1 cellular context compared by ENCODE assay signal in the genomic region with DNA sequence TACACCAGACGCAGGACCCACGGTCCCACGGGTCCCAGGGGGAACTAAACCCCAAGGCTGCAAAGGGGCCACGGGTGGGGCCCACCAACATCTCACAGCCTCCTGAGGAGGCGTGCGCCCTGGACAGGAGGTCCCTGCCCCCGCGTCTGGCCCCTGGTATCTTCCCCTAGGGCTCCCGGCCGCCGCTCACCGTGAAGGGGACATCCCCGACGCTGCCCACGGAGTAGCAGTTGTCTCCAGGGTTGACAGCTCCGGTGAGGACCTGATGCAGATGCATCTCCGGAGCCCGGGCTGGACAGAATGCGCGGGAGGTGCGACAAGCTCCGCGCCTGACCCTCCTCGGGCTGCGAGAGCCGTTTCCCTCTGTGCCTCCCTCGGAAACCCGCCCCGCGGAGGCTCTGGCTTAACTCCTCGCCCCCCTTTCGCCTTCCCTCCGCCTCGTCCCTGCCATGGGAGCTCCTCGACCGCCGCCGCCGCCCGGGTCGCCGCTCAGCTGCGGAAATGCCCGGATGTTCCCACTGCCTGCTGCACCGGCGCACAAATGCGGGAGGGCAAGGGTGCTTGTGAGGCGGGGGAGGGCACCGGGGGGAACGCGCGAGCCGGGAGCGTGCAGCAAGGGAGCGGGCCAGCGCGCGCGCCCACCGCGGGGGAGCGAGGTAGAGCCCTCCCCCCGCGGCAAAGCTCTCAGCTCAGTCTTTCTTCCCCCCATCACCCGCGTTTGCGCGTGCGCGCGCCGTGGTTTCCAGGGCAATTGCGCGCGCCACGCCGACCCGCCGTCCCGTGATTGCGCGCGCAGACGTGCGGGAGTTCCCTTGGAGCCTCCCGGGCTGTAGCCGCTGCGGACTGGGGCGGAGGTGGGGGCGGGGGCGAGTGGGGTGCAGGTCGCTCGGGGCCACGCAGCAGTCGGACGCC.
TF ChIP-seq lines count a peak whose summit lies in the region.

A gene with protein sequence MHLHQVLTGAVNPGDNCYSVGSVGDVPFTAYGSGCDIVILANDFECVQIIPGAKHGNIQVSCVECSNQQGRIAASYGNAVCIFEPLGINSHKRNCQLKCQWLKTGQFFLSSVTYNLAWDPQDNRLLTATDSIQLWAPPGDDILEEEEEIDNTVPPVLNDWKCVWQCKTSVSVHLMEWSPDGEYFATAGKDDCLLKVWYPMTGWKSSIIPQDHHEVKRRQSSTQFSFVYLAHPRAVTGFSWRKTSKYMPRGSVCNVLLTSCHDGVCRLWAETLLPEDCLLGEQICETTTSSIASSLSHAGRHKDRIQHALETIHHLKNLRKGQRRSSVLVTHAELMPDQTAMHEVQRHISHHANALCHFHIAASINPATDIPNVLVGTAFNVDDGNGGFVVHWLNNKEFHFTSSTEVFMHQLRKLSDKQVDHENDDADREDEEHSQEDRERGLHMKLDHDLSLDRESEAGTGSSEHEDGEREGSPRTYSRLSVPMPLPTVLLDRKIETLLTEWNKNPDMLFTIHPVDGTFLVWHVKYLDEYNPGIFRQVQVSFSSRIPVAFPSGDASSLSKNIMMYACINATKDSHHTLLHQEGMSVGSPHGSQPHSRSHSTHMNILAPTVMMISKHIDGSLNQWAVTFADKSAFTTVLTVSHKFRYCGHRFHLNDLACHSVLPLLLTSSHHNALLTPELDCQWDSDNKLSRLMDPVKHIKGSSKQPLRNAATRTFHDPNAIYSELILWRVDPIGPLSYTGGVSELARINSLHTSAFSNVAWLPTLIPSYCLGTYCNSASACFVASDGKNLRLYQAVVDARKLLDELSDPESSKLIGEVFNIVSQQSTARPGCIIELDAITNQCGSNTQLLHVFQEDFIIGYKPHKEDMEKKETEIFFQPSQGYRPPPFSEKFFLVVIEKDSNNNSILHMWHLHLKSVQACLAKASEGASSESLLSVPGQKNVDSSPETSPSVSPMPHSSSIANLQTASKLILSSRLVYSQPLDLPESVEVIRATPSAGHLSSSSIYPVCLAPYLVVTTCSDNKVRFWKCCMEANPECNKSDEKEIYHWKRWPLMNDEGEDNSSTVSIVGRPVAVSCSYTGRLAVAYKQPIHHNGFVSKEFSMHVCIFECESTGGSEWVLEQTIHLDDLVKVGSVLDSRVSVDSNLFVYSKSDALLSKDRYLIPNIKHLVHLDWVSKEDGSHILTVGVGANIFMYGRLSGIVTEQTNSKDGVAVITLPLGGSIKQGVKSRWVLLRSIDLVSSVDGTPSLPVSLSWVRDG (N-terminal part only) (minus strand): TSS at position 503 of the 912 bp plus-strand sequence. CDS start 226 bp downstream, at position 277.

TF ChIP-seq in HepG2, 621 proteins besides CTCF, POLR2A, EP300 and RAD21 (continues in another document):
- TF ChIP-seq ZNF124 (CRISPR knock-in tag; IDR thresholded peaks at IDR 0.05) (no peak), PHF8 (CRISPR knock-in tag; IDR thresholded peaks at IDR 0.05) (peak; percentile 77), JUNB (CRISPR knock-in tag; IDR thresholded peaks at IDR 0.05; ENCODE audit: borderline replicate concordance) (no peak), ZNF274 (CRISPR knock-in tag; IDR thresholded peaks at IDR 0.05) (0 out of 2 replicates have a peak, but pooled peaks have one; percentile 40), PHF20 (CRISPR knock-in tag; IDR thresholded peaks at IDR 0.05) (0 out of 2 replicates have a peak, but pooled peaks have one; percentile 17), MXD4 (CRISPR knock-in tag; IDR thresholded peaks at IDR 0.05) (no peak; the same call in 1 of the 2 replicates), ZNF781 (CRISPR knock-in tag; IDR thresholded peaks at IDR 0.05; ENCODE audit: borderline replicate concordance, not compliant biosample characterization) (no peak), RFXAP (CRISPR knock-in tag; IDR thresholded peaks at IDR 0.05; ENCODE audit: borderline replicate concordance) (0 out of 2 replicates have a peak, but pooled peaks have one; percentile 47), ZNF776 (CRISPR knock-in tag; IDR thresholded peaks at IDR 0.05) (peak; percentile 34; the same call in 1 of the 2 replicates), ZNF761 (CRISPR knock-in tag; conservative IDR thresholded peaks at IDR 0.05) (peak; percentile 77; the same call in 1 of the 2 replicates), ZNF616 (CRISPR knock-in tag; IDR thresholded peaks at IDR 0.05; ENCODE audit: low read depth) (no peak), ZNF652 (CRISPR knock-in tag; IDR thresholded peaks at IDR 0.05; ENCODE audit: borderline replicate concordance, low read depth) (peak; percentile 83), GATAD2A (CRISPR knock-in tag; IDR thresholded peaks at IDR 0.05) (0 out of 2 replicates have a peak, but pooled peaks have one; percentile 7), ZNF263 (CRISPR knock-in tag; IDR thresholded peaks at IDR 0.05) (no peak), KDM5B (CRISPR knock-in tag; IDR thresholded peaks at IDR 0.05; ENCODE audit: borderline replicate concordance) (peak; percentile 34; the same call in 1 of the 2 replicates), DR1 (CRISPR knock-in tag; IDR thresholded peaks at IDR 0.05) (peak; percentile 18; the same call in 1 of the 2 replicates)
- TF ChIP-seq, protein P1, sequence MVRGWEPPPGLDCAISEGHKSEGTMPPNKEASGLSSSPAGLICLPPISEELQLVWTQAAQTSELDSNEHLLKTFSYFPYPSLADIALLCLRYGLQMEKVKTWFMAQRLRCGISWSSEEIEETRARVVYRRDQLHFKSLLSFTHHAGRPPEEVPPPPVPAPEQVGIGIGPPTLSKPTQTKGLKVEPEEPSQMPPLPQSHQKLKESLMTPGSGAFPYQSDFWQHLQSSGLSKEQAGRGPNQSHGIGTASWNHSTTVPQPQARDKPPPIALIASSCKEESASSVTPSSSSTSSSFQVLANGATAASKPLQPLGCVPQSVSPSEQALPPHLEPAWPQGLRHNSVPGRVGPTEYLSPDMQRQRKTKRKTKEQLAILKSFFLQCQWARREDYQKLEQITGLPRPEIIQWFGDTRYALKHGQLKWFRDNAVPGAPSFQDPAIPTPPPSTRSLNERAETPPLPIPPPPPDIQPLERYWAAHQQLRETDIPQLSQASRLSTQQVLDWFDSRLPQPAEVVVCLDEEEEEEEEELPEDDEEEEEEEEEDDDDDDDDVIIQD (CRISPR knock-in tag; IDR thresholded peaks at IDR 0.05; ENCODE audit: low read depth), result 0 out of 2 replicates have a peak, but pooled peaks have one; percentile 11
- TF ChIP-seq, protein P2, sequence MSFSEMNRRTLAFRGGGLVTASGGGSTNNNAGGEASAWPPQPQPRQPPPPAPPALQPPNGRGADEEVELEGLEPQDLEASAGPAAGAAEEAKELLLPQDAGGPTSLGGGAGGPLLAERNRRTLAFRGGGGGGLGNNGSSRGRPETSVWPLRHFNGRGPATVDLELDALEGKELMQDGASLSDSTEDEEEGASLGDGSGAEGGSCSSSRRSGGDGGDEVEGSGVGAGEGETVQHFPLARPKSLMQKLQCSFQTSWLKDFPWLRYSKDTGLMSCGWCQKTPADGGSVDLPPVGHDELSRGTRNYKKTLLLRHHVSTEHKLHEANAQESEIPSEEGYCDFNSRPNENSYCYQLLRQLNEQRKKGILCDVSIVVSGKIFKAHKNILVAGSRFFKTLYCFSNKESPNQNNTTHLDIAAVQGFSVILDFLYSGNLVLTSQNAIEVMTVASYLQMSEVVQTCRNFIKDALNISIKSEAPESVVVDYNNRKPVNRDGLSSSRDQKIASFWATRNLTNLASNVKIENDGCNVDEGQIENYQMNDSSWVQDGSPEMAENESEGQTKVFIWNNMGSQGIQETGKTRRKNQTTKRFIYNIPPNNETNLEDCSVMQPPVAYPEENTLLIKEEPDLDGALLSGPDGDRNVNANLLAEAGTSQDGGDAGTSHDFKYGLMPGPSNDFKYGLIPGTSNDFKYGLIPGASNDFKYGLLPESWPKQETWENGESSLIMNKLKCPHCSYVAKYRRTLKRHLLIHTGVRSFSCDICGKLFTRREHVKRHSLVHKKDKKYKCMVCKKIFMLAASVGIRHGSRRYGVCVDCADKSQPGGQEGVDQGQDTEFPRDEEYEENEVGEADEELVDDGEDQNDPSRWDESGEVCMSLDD (CRISPR knock-in tag; IDR thresholded peaks at IDR 0.05; ENCODE audit: borderline replicate concordance), result 0 out of 2 replicates have a peak, but pooled peaks have one; percentile 41
- TF ChIP-seq, protein P3, sequence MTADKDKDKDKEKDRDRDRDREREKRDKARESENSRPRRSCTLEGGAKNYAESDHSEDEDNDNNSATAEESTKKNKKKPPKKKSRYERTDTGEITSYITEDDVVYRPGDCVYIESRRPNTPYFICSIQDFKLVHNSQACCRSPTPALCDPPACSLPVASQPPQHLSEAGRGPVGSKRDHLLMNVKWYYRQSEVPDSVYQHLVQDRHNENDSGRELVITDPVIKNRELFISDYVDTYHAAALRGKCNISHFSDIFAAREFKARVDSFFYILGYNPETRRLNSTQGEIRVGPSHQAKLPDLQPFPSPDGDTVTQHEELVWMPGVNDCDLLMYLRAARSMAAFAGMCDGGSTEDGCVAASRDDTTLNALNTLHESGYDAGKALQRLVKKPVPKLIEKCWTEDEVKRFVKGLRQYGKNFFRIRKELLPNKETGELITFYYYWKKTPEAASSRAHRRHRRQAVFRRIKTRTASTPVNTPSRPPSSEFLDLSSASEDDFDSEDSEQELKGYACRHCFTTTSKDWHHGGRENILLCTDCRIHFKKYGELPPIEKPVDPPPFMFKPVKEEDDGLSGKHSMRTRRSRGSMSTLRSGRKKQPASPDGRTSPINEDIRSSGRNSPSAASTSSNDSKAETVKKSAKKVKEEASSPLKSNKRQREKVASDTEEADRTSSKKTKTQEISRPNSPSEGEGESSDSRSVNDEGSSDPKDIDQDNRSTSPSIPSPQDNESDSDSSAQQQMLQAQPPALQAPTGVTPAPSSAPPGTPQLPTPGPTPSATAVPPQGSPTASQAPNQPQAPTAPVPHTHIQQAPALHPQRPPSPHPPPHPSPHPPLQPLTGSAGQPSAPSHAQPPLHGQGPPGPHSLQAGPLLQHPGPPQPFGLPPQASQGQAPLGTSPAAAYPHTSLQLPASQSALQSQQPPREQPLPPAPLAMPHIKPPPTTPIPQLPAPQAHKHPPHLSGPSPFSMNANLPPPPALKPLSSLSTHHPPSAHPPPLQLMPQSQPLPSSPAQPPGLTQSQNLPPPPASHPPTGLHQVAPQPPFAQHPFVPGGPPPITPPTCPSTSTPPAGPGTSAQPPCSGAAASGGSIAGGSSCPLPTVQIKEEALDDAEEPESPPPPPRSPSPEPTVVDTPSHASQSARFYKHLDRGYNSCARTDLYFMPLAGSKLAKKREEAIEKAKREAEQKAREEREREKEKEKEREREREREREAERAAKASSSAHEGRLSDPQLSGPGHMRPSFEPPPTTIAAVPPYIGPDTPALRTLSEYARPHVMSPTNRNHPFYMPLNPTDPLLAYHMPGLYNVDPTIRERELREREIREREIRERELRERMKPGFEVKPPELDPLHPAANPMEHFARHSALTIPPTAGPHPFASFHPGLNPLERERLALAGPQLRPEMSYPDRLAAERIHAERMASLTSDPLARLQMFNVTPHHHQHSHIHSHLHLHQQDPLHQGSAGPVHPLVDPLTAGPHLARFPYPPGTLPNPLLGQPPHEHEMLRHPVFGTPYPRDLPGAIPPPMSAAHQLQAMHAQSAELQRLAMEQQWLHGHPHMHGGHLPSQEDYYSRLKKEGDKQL (CRISPR knock-in tag; IDR thresholded peaks at IDR 0.05; ENCODE audit: low read depth), result no peak
- TF ChIP-seq, protein P4, sequence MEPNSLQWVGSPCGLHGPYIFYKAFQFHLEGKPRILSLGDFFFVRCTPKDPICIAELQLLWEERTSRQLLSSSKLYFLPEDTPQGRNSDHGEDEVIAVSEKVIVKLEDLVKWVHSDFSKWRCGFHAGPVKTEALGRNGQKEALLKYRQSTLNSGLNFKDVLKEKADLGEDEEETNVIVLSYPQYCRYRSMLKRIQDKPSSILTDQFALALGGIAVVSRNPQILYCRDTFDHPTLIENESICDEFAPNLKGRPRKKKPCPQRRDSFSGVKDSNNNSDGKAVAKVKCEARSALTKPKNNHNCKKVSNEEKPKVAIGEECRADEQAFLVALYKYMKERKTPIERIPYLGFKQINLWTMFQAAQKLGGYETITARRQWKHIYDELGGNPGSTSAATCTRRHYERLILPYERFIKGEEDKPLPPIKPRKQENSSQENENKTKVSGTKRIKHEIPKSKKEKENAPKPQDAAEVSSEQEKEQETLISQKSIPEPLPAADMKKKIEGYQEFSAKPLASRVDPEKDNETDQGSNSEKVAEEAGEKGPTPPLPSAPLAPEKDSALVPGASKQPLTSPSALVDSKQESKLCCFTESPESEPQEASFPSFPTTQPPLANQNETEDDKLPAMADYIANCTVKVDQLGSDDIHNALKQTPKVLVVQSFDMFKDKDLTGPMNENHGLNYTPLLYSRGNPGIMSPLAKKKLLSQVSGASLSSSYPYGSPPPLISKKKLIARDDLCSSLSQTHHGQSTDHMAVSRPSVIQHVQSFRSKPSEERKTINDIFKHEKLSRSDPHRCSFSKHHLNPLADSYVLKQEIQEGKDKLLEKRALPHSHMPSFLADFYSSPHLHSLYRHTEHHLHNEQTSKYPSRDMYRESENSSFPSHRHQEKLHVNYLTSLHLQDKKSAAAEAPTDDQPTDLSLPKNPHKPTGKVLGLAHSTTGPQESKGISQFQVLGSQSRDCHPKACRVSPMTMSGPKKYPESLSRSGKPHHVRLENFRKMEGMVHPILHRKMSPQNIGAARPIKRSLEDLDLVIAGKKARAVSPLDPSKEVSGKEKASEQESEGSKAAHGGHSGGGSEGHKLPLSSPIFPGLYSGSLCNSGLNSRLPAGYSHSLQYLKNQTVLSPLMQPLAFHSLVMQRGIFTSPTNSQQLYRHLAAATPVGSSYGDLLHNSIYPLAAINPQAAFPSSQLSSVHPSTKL (CRISPR knock-in tag; IDR thresholded peaks at IDR 0.05), result peak; percentile 42; the same call in 1 of the 2 replicates
- TF ChIP-seq, protein P5, sequence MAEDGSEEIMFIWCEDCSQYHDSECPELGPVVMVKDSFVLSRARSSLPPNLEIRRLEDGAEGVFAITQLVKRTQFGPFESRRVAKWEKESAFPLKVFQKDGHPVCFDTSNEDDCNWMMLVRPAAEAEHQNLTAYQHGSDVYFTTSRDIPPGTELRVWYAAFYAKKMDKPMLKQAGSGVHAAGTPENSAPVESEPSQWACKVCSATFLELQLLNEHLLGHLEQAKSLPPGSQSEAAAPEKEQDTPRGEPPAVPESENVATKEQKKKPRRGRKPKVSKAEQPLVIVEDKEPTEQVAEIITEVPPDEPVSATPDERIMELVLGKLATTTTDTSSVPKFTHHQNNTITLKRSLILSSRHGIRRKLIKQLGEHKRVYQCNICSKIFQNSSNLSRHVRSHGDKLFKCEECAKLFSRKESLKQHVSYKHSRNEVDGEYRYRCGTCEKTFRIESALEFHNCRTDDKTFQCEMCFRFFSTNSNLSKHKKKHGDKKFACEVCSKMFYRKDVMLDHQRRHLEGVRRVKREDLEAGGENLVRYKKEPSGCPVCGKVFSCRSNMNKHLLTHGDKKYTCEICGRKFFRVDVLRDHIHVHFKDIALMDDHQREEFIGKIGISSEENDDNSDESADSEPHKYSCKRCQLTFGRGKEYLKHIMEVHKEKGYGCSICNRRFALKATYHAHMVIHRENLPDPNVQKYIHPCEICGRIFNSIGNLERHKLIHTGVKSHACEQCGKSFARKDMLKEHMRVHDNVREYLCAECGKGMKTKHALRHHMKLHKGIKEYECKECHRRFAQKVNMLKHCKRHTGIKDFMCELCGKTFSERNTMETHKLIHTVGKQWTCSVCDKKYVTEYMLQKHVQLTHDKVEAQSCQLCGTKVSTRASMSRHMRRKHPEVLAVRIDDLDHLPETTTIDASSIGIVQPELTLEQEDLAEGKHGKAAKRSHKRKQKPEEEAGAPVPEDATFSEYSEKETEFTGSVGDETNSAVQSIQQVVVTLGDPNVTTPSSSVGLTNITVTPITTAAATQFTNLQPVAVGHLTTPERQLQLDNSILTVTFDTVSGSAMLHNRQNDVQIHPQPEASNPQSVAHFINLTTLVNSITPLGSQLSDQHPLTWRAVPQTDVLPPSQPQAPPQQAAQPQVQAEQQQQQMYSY (CRISPR knock-in tag; IDR thresholded peaks at IDR 0.05), result no peak
- TF ChIP-seq, protein P6, sequence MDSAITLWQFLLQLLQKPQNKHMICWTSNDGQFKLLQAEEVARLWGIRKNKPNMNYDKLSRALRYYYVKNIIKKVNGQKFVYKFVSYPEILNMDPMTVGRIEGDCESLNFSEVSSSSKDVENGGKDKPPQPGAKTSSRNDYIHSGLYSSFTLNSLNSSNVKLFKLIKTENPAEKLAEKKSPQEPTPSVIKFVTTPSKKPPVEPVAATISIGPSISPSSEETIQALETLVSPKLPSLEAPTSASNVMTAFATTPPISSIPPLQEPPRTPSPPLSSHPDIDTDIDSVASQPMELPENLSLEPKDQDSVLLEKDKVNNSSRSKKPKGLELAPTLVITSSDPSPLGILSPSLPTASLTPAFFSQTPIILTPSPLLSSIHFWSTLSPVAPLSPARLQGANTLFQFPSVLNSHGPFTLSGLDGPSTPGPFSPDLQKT (CRISPR knock-in tag; IDR thresholded peaks at IDR 0.05; ENCODE audit: borderline replicate concordance), result no peak
